ENCODE assay signal across 8 cellular contexts in genomic region chr4:113394730-113395530, GRCh38.
A peak's percentile ranks its signal among the peaks of the same experiment; 100 is the strongest.
DNase-seq lines count a peak whose midpoint lies in the region; ATAC-seq and TF ChIP-seq lines count a peak whose summit lies in the region.

No MANE protein-coding gene starts in this region.

- peak overlapping the region; percentile 24 for H3K9ac ChIP-seq in skeletal muscle satellite cell (ENCODE audit: low read depth, low read length)

- no peak overlapping the region for H3K27ac ChIP-seq in ascending aorta

- no peaks in the 10 kb centered on the region for H3K36me3 ChIP-seq in ascending aorta
- H3K36me3 ChIP-seq in skeletal muscle satellite cell (ENCODE audit: insufficient read depth, low read length): no peaks in the 10 kb centered on the region

- peak; percentile 74 to 84 (median 84) for TF ChIP-seq CTCF in ascending aorta (IDR thresholded peaks at IDR 0.05)

- H3K4me2 ChIP-seq in skeletal muscle satellite cell (ENCODE audit: low read length): peak overlapping the region; percentile 34

- peak; percentile 12 to 13 for DNase-seq in stimulated activated CD4-positive, alpha-beta T cell treated with anti-CD3 and anti-CD28 coated beads, Interleukin-12 subunit alpha, Interleukin-12 subunit beta, amount 100 ng/mL, for 24 hours (ENCODE audit: low read depth in 2 of 2)
- DNase-seq in stimulated activated CD4-positive, alpha-beta T cell treated with anti-CD3 and anti-CD28 coated beads, Interleukin-12 subunit alpha, Interleukin-12 subunit beta, amount 100 ng/mL, for 4 hours: no peak
- DNase-seq in NCI-H1105 treated with DMSO at 0.1 percent for 48 hours (lab: John Stamatoyannopoulos, UW): peak; percentile 73
- peak; percentile 57 for DNase-seq in SKM-1 (lab: John Stamatoyannopoulos, UW; ENCODE audit: unreplicated experiment)
- no peak for DNase-seq in ascending aorta (ENCODE audit: low spot score in 2 of 2)
- DNase-seq in hepatic stellate cell (ENCODE audit: low spot score): peak; percentile 36

- intact Hi-C loops in ascending aorta (cut with DNase I): loop anchor here (2.0 to 10.0 kb wide), 8 partner anchors 37 to 982 kb away; partner anchors contain the start of gene CAMK2D

- H3K4me3 ChIP-seq in ascending aorta (no peak overlapping the region), skeletal muscle satellite cell (ENCODE audit: low read length) (no peak overlapping the region)

- H3K4me1 ChIP-seq in ascending aorta (peaks cover 4 to 10% of the 10 kb centered on the region in 2 donors), skeletal muscle satellite cell (ENCODE audit: control insufficient read depth, insufficient read depth, low read length) (peaks cover 17% of the 10 kb centered on the region)

- no peaks in the 10 kb centered on the region for H3K9me3 ChIP-seq in ascending aorta
- no peaks in the 10 kb centered on the region for H3K9me3 ChIP-seq in skeletal muscle satellite cell (replicated peaks; ENCODE audit: low read length)

- peak; percentile 98 for ATAC-seq in HG02763 (IDR thresholded peaks at IDR 0.05; ENCODE audit: unreplicated experiment)

- H3K27me3 ChIP-seq in ascending aorta: no peaks in the 10 kb centered on the region
- no peaks in the 10 kb centered on the region for H3K27me3 ChIP-seq in skeletal muscle satellite cell (ENCODE audit: control insufficient read depth, insufficient read depth, low read length)

Comparison
In these comparisons a context has a peak if more than half of its experiments do, and no peak if none do; other contexts are left out.
1. DNase-seq: peak in stimulated activated CD4-positive, alpha-beta T cell treated with anti-CD3 and anti-CD28 coated beads, Interleukin-12 subunit alpha, Interleukin-12 subunit beta, amount 100 ng/mL, for 24 hours (2 of 2), NCI-H1105 treated with DMSO at 0.1 percent for 48 hours (single experiment), SKM-1 (single experiment) and hepatic stellate cell (single experiment); none in stimulated activated CD4-positive, alpha-beta T cell treated with anti-CD3 and anti-CD28 coated beads, Interleukin-12 subunit alpha, Interleukin-12 subunit beta, amount 100 ng/mL, for 4 hours (single experiment) and ascending aorta (0 of 2).